24 cellular contexts compared by ENCODE assay signal in genomic region chr3:103227651-103228050, GRCh38.
"Had no signal": no experiment of that assay in that cellular context is flagged by ENCODE, and none has a peak within 500 bp of the region (broad histone marks: within the 10 kb centered on the region; RNA-seq: fewer than 3 reads in every experiment).

No MANE protein-coding gene starts in this region.

- H3K9me3 Mint-ChIP-seq: endodermal cell had no signal

- H3K9me3 ChIP-seq: colonic mucosa, esophagus muscularis mucosa, esophagus squamous epithelium, gastrocnemius medialis, gastroesophageal sphincter had no signal

- H3K4me1 ChIP-seq: colonic mucosa, esophagus muscularis mucosa, esophagus squamous epithelium, foreskin keratinocyte, gastrocnemius medialis, gastroesophageal sphincter, heart left ventricle, heart right ventricle had no signal

- H3K27ac Mint-ChIP-seq: dendritic cell treated with granulocyte-macrophage colony-stimulating factor and Interleukin-4, amounts not matched to agents 40 ng/mL and 50 ng/mL, for 4 days; effector memory CD8-positive, alpha-beta T cell; endodermal cell had no signal

- H3K27me3 Mint-ChIP-seq: dendritic cell treated with granulocyte-macrophage colony-stimulating factor and Interleukin-4, amounts not matched to agents 40 ng/mL and 50 ng/mL, for 4 days; effector memory CD8-positive, alpha-beta T cell had no signal

- H3K36me3 ChIP-seq: colonic mucosa, esophagus muscularis mucosa, esophagus squamous epithelium, gastrocnemius medialis, gastroesophageal sphincter, heart left ventricle, heart right ventricle had no signal

- H3K27me3 ChIP-seq: colonic mucosa, dorsolateral prefrontal cortex, esophagus muscularis mucosa, esophagus squamous epithelium, foreskin keratinocyte, gastrocnemius medialis, gastroesophageal sphincter, heart left ventricle, heart right ventricle had no signal

- H3K27ac ChIP-seq: colonic mucosa, coronary artery, dorsolateral prefrontal cortex, epithelial cell of prostate, esophagus muscularis mucosa, esophagus squamous epithelium, foreskin keratinocyte, gastrocnemius medialis, gastroesophageal sphincter, heart left ventricle, heart right ventricle had no signal

- DNase-seq: colonic mucosa; cortex of kidney; dermis blood vessel endothelial cell; dorsolateral prefrontal cortex; effector CD4-positive, alpha-beta T cell; effector CD8-positive, alpha-beta T cell; effector memory CD4-positive, alpha-beta T cell; effector memory CD8-positive, alpha-beta T cell; endodermal cell; erythroblast; esophagus squamous epithelium; foreskin fibroblast; foreskin keratinocyte; foreskin melanocyte; gastrocnemius medialis; glutamatergic neuron; head of caudate nucleus; heart left ventricle; heart right ventricle had no signal

- H3K4me3 Mint-ChIP-seq: dendritic cell treated with granulocyte-macrophage colony-stimulating factor and Interleukin-4, amounts not matched to agents 40 ng/mL and 50 ng/mL, for 4 days; effector memory CD8-positive, alpha-beta T cell; endodermal cell had no signal

- H3K4me3 ChIP-seq: colonic mucosa, coronary artery, dorsolateral prefrontal cortex, esophagus muscularis mucosa, esophagus squamous epithelium, gastrocnemius medialis, gastroesophageal sphincter, heart left ventricle, heart right ventricle had no signal
